19 cellular contexts compared by ENCODE assay signal in genomic region chr1:71743862-71744261, GRCh38.
DNase-seq lines count a peak whose midpoint lies in the region; ATAC-seq, FAIRE-seq and TF ChIP-seq lines count a peak whose summit lies in the region.
"Had no signal": no experiment of that assay in that cellular context is flagged by ENCODE, and none has a peak within 500 bp of the region (broad histone marks: within the 10 kb centered on the region; RNA-seq: fewer than 3 reads in every experiment).

No MANE protein-coding gene starts in this region.

- H2BK120ac ChIP-seq in IMR-90 (ENCODE audit: low read depth, low read length): no peak overlapping the region

- no peaks in the 10 kb centered on the region for H3K36me3 ChIP-seq in IMR-90 (ENCODE audit: control insufficient read depth, insufficient read depth, low read length)
- H3K36me3 ChIP-seq in K562 (ENCODE audit: control insufficient read depth, insufficient read depth, low read length): no peaks in the 10 kb centered on the region
- no peaks in the 10 kb centered on the region for H3K36me3 ChIP-seq in pancreas
- H3K36me3 ChIP-seq in kidney (ENCODE audit: control insufficient read depth in 1 of 2, insufficient read depth in 2 of 2, low read length in 2 of 2): no peaks in the 10 kb centered on the region

- H3K9me3 ChIP-seq in IMR-90 (ENCODE audit: control insufficient read depth, insufficient read depth, low read length) (no peaks in the 10 kb centered on the region), K562 (replicated peaks; ENCODE audit: control insufficient read depth, insufficient read depth, low read depth, low read length) (no peaks in the 10 kb centered on the region), pancreas (no peaks in the 10 kb centered on the region), kidney (ENCODE audit: control insufficient read depth in 1 of 2, low read length in 2 of 2) (no peaks in the 10 kb centered on the region)

- no peak overlapping the region for H2AK9ac ChIP-seq in IMR-90 (replicated peaks; ENCODE audit: low read depth, low read length, poor library complexity)

- TF ChIP-seq POLR2A in IMR-90 (IDR thresholded peaks at IDR 0.05; ENCODE audit: low read depth, low read length) (no peak), K562 (conservative IDR thresholded peaks at IDR 0.05) (no peak)

- no peak for FAIRE-seq in K562 (lab: Jason Lieb, UNC)
- no peak for FAIRE-seq in pancreas (lab: Jason Lieb, UNC)
- FAIRE-seq in kidney (lab: Jason Lieb, UNC): no peak
- FAIRE-seq: GM12891, GM18507 had no signal

- no peak overlapping the region for H2AK5ac ChIP-seq in IMR-90 (ENCODE audit: low read depth, low read length)

- no peak overlapping the region for H2BK15ac ChIP-seq in IMR-90 (ENCODE audit: low read depth, low read length)

- H2BK20ac ChIP-seq in IMR-90 (ENCODE audit: low read depth, low read length): no peak overlapping the region

- H4K8ac ChIP-seq in IMR-90 (ENCODE audit: low read depth in 2 of 2, low read length in 2 of 2): no peak overlapping the region

- dilution Hi-C loops in IMR-90 (cut with HindIII; ENCODE audit: low sequenced_read_pairs, unreplicated experiment): no loop called here

- peak; percentile 47 for DNase-seq in NCI-H187 treated with DMSO at 0.1 percent for 48 hours (lab: John Stamatoyannopoulos, UW)
- no peak for DNase-seq in NCI-H187 (lab: John Stamatoyannopoulos, UW)
- no peak for DNase-seq in IMR-90
- DNase-seq in K562 (ENCODE audit: extremely low read depth in 1 of 4, low spot score in 3 of 4): no peak
- DNase-seq in pancreas: no peak
- no peak for DNase-seq in kidney
- DNase-seq: 8988T; C1 segment of cervical spinal cord; Calu3; CD4-positive, alpha-beta memory T cell; COR-L47; DMS53; GF-D8; GOT3; H7; HCEC 1CT had no signal

- TF ChIP-seq RAD21 in IMR-90 (IDR thresholded peaks at IDR 0.05; ENCODE audit: low read length) (no peak), K562 (CRISPR knock-in tag; conservative IDR thresholded peaks at IDR 0.05 in 1 of 2, IDR thresholded peaks at IDR 0.05 in 1 of 2) (no peak)

- POLR2A ChIA-PET in IMR-90 (lab: Charles Lee; ENCODE audit: unreplicated experiment) (no interaction called here), K562 (lab: Yijun Ruan, JAX) (no interaction called here)

- BruUV-seq in IMR-90 (replicated peaks; lab: Mats Ljungman, UMichigan) (no TSS peak), K562 (replicated peaks; lab: Mats Ljungman, UMichigan) (no TSS peak)

- no peaks in the 10 kb centered on the region for H3K79me1 ChIP-seq in IMR-90 (ENCODE audit: low read depth in 1 of 2, low read length in 2 of 2)

- H3K4me2 ChIP-seq in IMR-90 (ENCODE audit: low read depth, low read length) (no peak overlapping the region), K562 (ENCODE audit: insufficient read depth, low read length) (no peak overlapping the region)

- H3K27ac Mint-ChIP-seq in nephron: peak overlapping the region in 2 of 3 experiments; percentile 9 to 49
- H3K27ac Mint-ChIP-seq: CD4-positive, alpha-beta memory T cell had no signal

- H4K20me1 ChIP-seq in IMR-90 (ENCODE audit: insufficient read depth, low read length) (no peaks in the 10 kb centered on the region), K562 (replicated peaks; ENCODE audit: control insufficient read depth, insufficient read depth, low read length) (no peaks in the 10 kb centered on the region)

- peaks cover 7% of the 10 kb centered on the region for H3K9me3 Mint-ChIP-seq in nephron

- CTCF ChIA-PET in IMR-90 (lab: Yijun Ruan, JAX): no interaction called here
- CTCF ChIA-PET in K562 (lab: Yijun Ruan, JAX; ENCODE audit: low intra/inter-chr PET ratio): no interaction called here

- no peaks in the 10 kb centered on the region for H3K36me3 Mint-ChIP-seq in nephron (ENCODE audit: low read depth)
- H3K36me3 Mint-ChIP-seq: CD4-positive, alpha-beta memory T cell had no signal

- no peak overlapping the region for H2BK5ac ChIP-seq in IMR-90 (ENCODE audit: low read depth, low read length, poor library complexity, severe bottlenecking)

- no peak overlapping the region for H4K91ac ChIP-seq in IMR-90 (ENCODE audit: insufficient read depth, low read depth, low read length)

- TF ChIP-seq CTCF in IMR-90 (conservative IDR thresholded peaks at IDR 0.05; ENCODE audit: low read depth, low read length) (no peak), K562 (IDR thresholded peaks at IDR 0.05 in 2 of 3, conservative IDR thresholded peaks at IDR 0.05 in 1 of 3; ENCODE audit: insufficient read depth in 2 of 3, low read depth in 1 of 3, low read length in 3 of 3) (no peak), nephron (IDR thresholded peaks at IDR 0.05; ENCODE audit: unreplicated experiment in 3 of 3) (no peak), pancreas (IDR thresholded peaks at IDR 0.05) (no peak), kidney (IDR thresholded peaks at IDR 0.05; ENCODE audit: borderline replicate concordance, extremely low read depth, insufficient read depth) (no peak)

- no peak overlapping the region for H3K9ac ChIP-seq in IMR-90 (ENCODE audit: low read depth, low read length)
- no peak overlapping the region for H3K9ac ChIP-seq in K562 (ENCODE audit: insufficient read depth in 1 of 2, low read depth in 2 of 2, low read length in 2 of 2)
- H3K9ac ChIP-seq in kidney (ENCODE audit: low read length in 2 of 2): no peak overlapping the region

- H3K4ac ChIP-seq in IMR-90 (ENCODE audit: low read depth, low read length): no peak overlapping the region

- intact Hi-C loops in IMR-90 (cut with micrococcal nuclease): no loop called here
- intact Hi-C loops in K562 (cut with micrococcal nuclease): no loop called here
- intact Hi-C loops in pancreas (cut with DNase I): no loop called here
- intact Hi-C loops in kidney (cut with DNase I): no loop called here

- no peak for ATAC-seq in IMR-90 (ENCODE audit: low read depth)
- ATAC-seq in K562: no peak
- no peak for ATAC-seq in pancreas

- no CpG with 5 or more reads among the region's 2 CpGs for WGBS in IMR-90 (ENCODE audit: extremely low coverage in 2 of 2, insufficient read length in 1 of 2), 2 experiments
- 0% methylated on average over 2 of the region's 2 CpGs for WGBS in K562 (ENCODE audit: insufficient coverage, low coverage, missing lambda C conversion rate)
- 42 to 47% methylated on average over 2 of the region's 2 CpGs for WGBS in pancreas, 2 donors

- H3K4me1 Mint-ChIP-seq in nephron: peaks cover 23% of the 10 kb centered on the region
- H3K4me1 Mint-ChIP-seq: CD4-positive, alpha-beta memory T cell had no signal

- H3K4me1 ChIP-seq in IMR-90 (ENCODE audit: control insufficient read depth, insufficient read depth, low read length): no peaks in the 10 kb centered on the region
- H3K4me1 ChIP-seq in K562 (replicated peaks in 1 of 2; ENCODE audit: control insufficient read depth in 2 of 2, insufficient read depth in 2 of 2, low read length in 2 of 2): no peaks in the 10 kb centered on the region
- no peaks in the 10 kb centered on the region for H3K4me1 ChIP-seq in pancreas
- H3K4me1 ChIP-seq in kidney (ENCODE audit: control insufficient read depth in 1 of 2, insufficient read depth in 1 of 2, low read depth in 1 of 2, low read length in 2 of 2): no peaks in the 10 kb centered on the region

- H3K14ac ChIP-seq in IMR-90 (replicated peaks; ENCODE audit: low read depth, low read length): no peak overlapping the region

- H3K27me3 Mint-ChIP-seq in nephron (ENCODE audit: low read depth): no peaks in the 10 kb centered on the region
- H3K27me3 Mint-ChIP-seq: CD4-positive, alpha-beta memory T cell had no signal

- H3K9me1 ChIP-seq in IMR-90 (ENCODE audit: insufficient read depth, low read length) (no peaks in the 10 kb centered on the region), K562 (ENCODE audit: control insufficient read depth, insufficient read depth, low read length) (no peaks in the 10 kb centered on the region)

- H3K27me3 ChIP-seq in IMR-90 (ENCODE audit: control insufficient read depth, insufficient read depth, low read length) (no peaks in the 10 kb centered on the region), K562 (ENCODE audit: control insufficient read depth in 2 of 2, insufficient read depth in 2 of 2, low read length in 2 of 2) (no peaks in the 10 kb centered on the region), pancreas (no peaks in the 10 kb centered on the region)

- in situ Hi-C loops in IMR-90 (cut with MboI; ENCODE audit: low sequenced_read_pairs): no loop called here
- in situ Hi-C loops in K562 (cut with MboI): no loop called here

- H4K5ac ChIP-seq in IMR-90 (ENCODE audit: low read depth, low read length): no peak overlapping the region

- H3K56ac ChIP-seq in IMR-90 (ENCODE audit: extremely low read depth, insufficient read depth, low read length): no peak overlapping the region

- H3K23ac ChIP-seq in IMR-90 (ENCODE audit: low read depth, low read length): no peak overlapping the region

- H3K18ac ChIP-seq in IMR-90 (ENCODE audit: low read depth, low read length): no peak overlapping the region

- H3K4me3 ChIP-seq in IMR-90 (ENCODE audit: insufficient read depth, low read depth, low read length): no peak overlapping the region
- no peak overlapping the region for H3K4me3 ChIP-seq in K562
- H3K4me3 ChIP-seq in pancreas: no peak overlapping the region
- H3K4me3 ChIP-seq in kidney (ENCODE audit: low read length in 2 of 2): no peak overlapping the region

- H3K4me3 Mint-ChIP-seq in nephron: no peak overlapping the region
- H3K4me3 Mint-ChIP-seq: CD4-positive, alpha-beta memory T cell had no signal

- TF ChIP-seq EP300 in K562 (IDR thresholded peaks at IDR 0.05; ENCODE audit: low read length): no peak

- H2AFZ ChIP-seq in IMR-90 (replicated peaks; ENCODE audit: low read length, poor library complexity) (no peak overlapping the region), K562 (ENCODE audit: low read depth, low read length) (no peak overlapping the region)

- H3K27ac ChIP-seq in IMR-90 (ENCODE audit: insufficient read depth, low read length) (no peak overlapping the region), K562 (ENCODE audit: extremely low read depth, low read depth, low read length) (no peak overlapping the region), pancreas (no peak overlapping the region), kidney (ENCODE audit: low read depth in 2 of 2, low read length in 2 of 2) (no peak overlapping the region)

- H3K79me2 ChIP-seq in K562 (ENCODE audit: control insufficient read depth, insufficient read depth, low read length): no peaks in the 10 kb centered on the region

TF ChIP-seq in IMR-90, 13 proteins besides CTCF, POLR2A, EP300 and RAD21:
- peak; percentile 98 for TF ChIP-seq MAFK (IDR thresholded peaks at IDR 0.05; ENCODE audit: low read depth, low read length)
- TF ChIP-seq CHD1 (IDR thresholded peaks at IDR 0.05; ENCODE audit: low read depth, low read length): no peak
- TF ChIP-seq RCOR1 (IDR thresholded peaks at IDR 0.05; ENCODE audit: insufficient replicate concordance, low read length): no peak
